Comparison of ENCODE assay signal across 12 cellular contexts in the genomic region with DNA sequence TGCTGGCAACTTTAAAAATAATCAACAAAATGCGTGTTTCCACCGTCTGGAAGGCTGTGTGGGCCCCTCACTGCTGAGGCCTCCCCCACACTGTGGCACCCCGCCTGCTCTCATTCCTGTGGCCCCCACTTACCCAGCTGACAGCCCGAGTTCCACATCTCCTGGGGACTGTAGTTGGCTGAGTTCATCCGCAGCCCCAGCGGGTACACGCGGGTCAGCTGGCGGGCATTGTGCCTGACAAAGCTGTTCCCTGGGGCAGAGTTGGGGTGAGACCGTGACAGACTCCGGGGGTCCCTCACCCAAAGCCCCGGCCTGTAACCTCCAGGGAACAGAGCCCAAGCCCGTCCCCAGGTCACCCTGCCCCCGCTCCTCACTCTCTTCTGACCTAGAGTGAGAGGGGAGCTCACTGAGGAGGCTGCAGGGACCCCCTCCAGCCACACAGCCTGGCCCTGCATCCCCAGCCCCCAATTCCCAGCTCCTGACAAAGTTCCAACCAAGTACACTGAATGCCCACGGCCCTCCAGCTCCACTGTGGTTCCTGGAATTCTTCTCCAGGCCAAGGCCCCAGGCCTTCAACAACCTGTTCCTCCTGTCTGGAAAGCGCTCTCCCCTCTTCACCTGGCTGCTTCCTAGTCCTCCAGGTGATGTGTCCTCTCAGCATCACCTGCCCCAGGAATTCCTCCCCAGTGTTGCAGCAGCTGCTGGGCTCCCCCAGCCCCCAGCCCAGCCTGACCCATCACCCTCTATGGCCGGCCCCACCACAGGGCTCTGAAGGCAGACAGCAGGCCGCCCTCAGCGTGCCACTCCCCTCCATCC.
"Had no signal": no experiment of that assay in that cellular context is flagged by ENCODE, and none has a peak within 500 bp of the region (broad histone marks: within the 10 kb centered on the region; RNA-seq: fewer than 3 reads in every experiment).

No MANE protein-coding gene starts in this region.

- H3K27me3 ChIP-seq: left lung, ovary, suprapubic skin had no signal

- H3K36me3 ChIP-seq: ovary had no signal

- H3K4me3 ChIP-seq: left lung, ovary, suprapubic skin had no signal

- H3K4me1 ChIP-seq: left lung had no signal

- H3K27ac Mint-ChIP-seq: activated CD4-positive, alpha-beta memory T cell treated with anti-CD3 and anti-CD28 coated beads for 36 hours; activated naive CD4-positive, alpha-beta T cell treated with anti-CD3 and anti-CD28 coated beads for 36 hours had no signal

- H3K4me3 Mint-ChIP-seq: activated CD4-positive, alpha-beta memory T cell treated with anti-CD3 and anti-CD28 coated beads for 36 hours; activated naive CD4-positive, alpha-beta T cell treated with anti-CD3 and anti-CD28 coated beads for 36 hours had no signal

- H3K27me3 Mint-ChIP-seq: activated CD4-positive, alpha-beta memory T cell treated with anti-CD3 and anti-CD28 coated beads for 36 hours had no signal

- H3K27ac ChIP-seq: left lung, suprapubic skin had no signal

- H3K36me3 Mint-ChIP-seq: activated CD4-positive, alpha-beta memory T cell treated with anti-CD3 and anti-CD28 coated beads for 36 hours had no signal

- ATAC-seq: left lung had no signal

- DNase-seq: activated CD4-positive, alpha-beta memory T cell treated with anti-CD3 and anti-CD28 coated beads for 36 hours; activated naive CD4-positive, alpha-beta T cell treated with anti-CD3 and anti-CD28 coated beads for 36 hours; caudate nucleus; cortex of kidney; erythroblast; left lung; mesendoderm; ovary; stimulated activated CD4-positive, alpha-beta T cell treated with anti-CD3 and anti-CD28 coated beads, Interleukin-12 subunit alpha, Interleukin-12 subunit beta, amount 100 ng/mL, for 4 hours; stimulated activated naive CD4-positive, alpha-beta T cell treated with Interleukin-2 at 50 U/mL for 16 hours; SW 1271 had no signal

- H3K9me3 Mint-ChIP-seq: activated CD4-positive, alpha-beta memory T cell treated with anti-CD3 and anti-CD28 coated beads for 36 hours; activated naive CD4-positive, alpha-beta T cell treated with anti-CD3 and anti-CD28 coated beads for 36 hours had no signal

- H3K9me3 ChIP-seq: left lung, ovary, suprapubic skin had no signal
